In the genomic region with DNA sequence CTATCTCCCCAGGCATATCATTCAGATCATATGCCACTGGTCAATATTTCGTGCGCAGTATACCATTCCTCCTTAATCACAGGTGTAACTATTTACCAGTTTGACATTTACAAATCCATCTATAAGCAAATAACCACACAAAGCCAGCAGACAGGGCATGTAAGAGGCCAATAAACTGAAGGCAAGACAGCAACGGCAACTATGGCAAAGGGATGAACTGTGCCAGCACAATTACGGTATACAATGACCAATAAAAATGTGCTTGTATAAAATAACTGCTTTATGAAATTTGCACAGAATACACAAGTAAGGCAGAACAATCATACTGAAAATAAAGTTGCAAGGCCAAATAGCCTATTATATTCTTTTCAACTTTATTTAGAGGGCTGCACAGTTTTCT, we compare ENCODE assay signal across 20 cellular contexts. TPM values are rescaled to one million over a fixed set of nuclear protein-coding genes. Genes with fewer than 3 reads are reported as not detected.
DNase-seq lines count a peak whose midpoint lies in the region; ATAC-seq and TF ChIP-seq lines count a peak whose summit lies in the region.
"Had no signal": no experiment of that assay in that cellular context is flagged by ENCODE, and none has a peak within 500 bp of the region (broad histone marks: within the 10 kb centered on the region; RNA-seq: fewer than 3 reads in every experiment).

No MANE protein-coding gene starts in this region.

- H3K4me3 ChIP-seq in mucosa of descending colon = no peak overlapping the region
- H3K4me3 ChIP-seq in hepatocyte = no peak overlapping the region
- H3K4me3 ChIP-seq: BLaER1 treated with 17β-estradiol and CSF1 and Interleukin-3, amounts not matched to agents 10 nM and 100 nM; GM12878; GM23248 had no signal

- intact Hi-C loops in mucosa of descending colon (cut with DNase I, micrococcal nuclease) = no loop called here

- no peak overlapping the region for H2AFZ ChIP-seq in hepatocyte
- H2AFZ ChIP-seq: GM23248 had no signal

- ATAC-seq in T-helper 17 cell (no peak), mucosa of descending colon (peak; percentile 71)
- ATAC-seq: GM12878 had no signal

- no peaks in the 10 kb centered on the region for H4K20me1 ChIP-seq in hepatocyte (ENCODE audit: insufficient read depth, poor library complexity, severe bottlenecking)

- H3K4me1 Mint-ChIP-seq in T-helper 17 cell = peaks cover 14% of the 10 kb centered on the region

- peak overlapping the region; percentile 43 for H3K27ac Mint-ChIP-seq in T-helper 17 cell
- H3K27ac Mint-ChIP-seq: CD14-positive monocyte; CD4-positive, alpha-beta T cell had no signal

- H3K27me3 Mint-ChIP-seq in T-helper 17 cell = no peaks in the 10 kb centered on the region
- H3K27me3 Mint-ChIP-seq: CD4-positive, alpha-beta T cell; CD8-positive, alpha-beta memory T cell had no signal

- H3K9me2 ChIP-seq in hepatocyte (replicated peaks; ENCODE audit: insufficient read depth) = no peaks in the 10 kb centered on the region

- H3K79me2 ChIP-seq in hepatocyte = no peaks in the 10 kb centered on the region

- no peak overlapping the region for H3K27ac ChIP-seq in hepatocyte
- H3K27ac ChIP-seq: 22Rv1; BLaER1 treated with 17β-estradiol and CSF1 and Interleukin-3, amounts not matched to agents 10 nM and 100 nM; GM23248 had no signal

- H3K4me1 ChIP-seq in mucosa of descending colon (ENCODE audit: low read depth) = peaks cover 16% of the 10 kb centered on the region
- no peaks in the 10 kb centered on the region for H3K4me1 ChIP-seq in hepatocyte (ENCODE audit: insufficient read depth)
- H3K4me1 ChIP-seq: BE2C had no signal

- H3K9me3 ChIP-seq in T-helper 17 cell (ENCODE audit: control insufficient read depth, low read length, poor library complexity, severe bottlenecking) (no peaks in the 10 kb centered on the region), mucosa of descending colon (no peaks in the 10 kb centered on the region), hepatocyte (ENCODE audit: low read depth) (no peaks in the 10 kb centered on the region)
- H3K9me3 ChIP-seq: BE2C; BLaER1 treated with 17β-estradiol and CSF1 and Interleukin-3, amounts not matched to agents 10 nM and 100 nM had no signal

- DNase-seq in NCI-H146 (lab: John Stamatoyannopoulos, UW) (peak; percentile 7), NCI-H146 treated with DMSO at 0.1 percent for 48 hours (lab: John Stamatoyannopoulos, UW; ENCODE audit: unreplicated experiment) (no peak), T-helper 17 cell (no peak), mucosa of descending colon (peak in 1 of 3 donors; percentile 41), mucosa of gallbladder (ENCODE audit: low spot score) (no peak), hepatocyte (ENCODE audit: low spot score) (no peak)
- DNase-seq: BE2C; CD4-positive, alpha-beta T cell; CD8-positive, alpha-beta memory T cell; DMS 273 treated with DMSO at 0.1 percent for 48 hours; DMS79; EL; GDM1; GM23248; H7; HCEC 1CT had no signal

- WGBS in hepatocyte (ENCODE audit: low lambda C conversion rate, missing lambda C conversion rate) = 81% methylated on average over 4 of the region's 4 CpGs

- no peaks in the 10 kb centered on the region for H3K27me3 ChIP-seq in hepatocyte
- H3K27me3 ChIP-seq: BE2C; BLaER1 treated with 17β-estradiol and CSF1 and Interleukin-3, amounts not matched to agents 10 nM and 100 nM had no signal

- no peak overlapping the region for H3K4me3 Mint-ChIP-seq in T-helper 17 cell
- H3K4me3 Mint-ChIP-seq: CD14-positive monocyte; CD4-positive, alpha-beta T cell; CD8-positive, alpha-beta memory T cell had no signal

- peaks cover 2% of the 10 kb centered on the region for H3K36me3 Mint-ChIP-seq in T-helper 17 cell (ENCODE audit: low read depth)
- H3K36me3 Mint-ChIP-seq: CD8-positive, alpha-beta memory T cell had no signal

- H3K4me2 ChIP-seq in hepatocyte = no peak overlapping the region
- H3K4me2 ChIP-seq: BLaER1 treated with 17β-estradiol and CSF1 and Interleukin-3, amounts not matched to agents 10 nM and 100 nM had no signal

- H3K36me3 ChIP-seq in mucosa of descending colon (ENCODE audit: low read depth) (no peaks in the 10 kb centered on the region), hepatocyte (replicated peaks; ENCODE audit: insufficient read depth, low read depth) (no peaks in the 10 kb centered on the region)
- H3K36me3 ChIP-seq: BE2C had no signal

- no peak for TF ChIP-seq CTCF in mucosa of descending colon (IDR thresholded peaks at IDR 0.05)
- TF ChIP-seq CTCF in hepatocyte (IDR thresholded peaks at IDR 0.05; ENCODE audit: poor library complexity) = no peak

RNA-seq across cellular contexts. Expression of a gene that starts 9.2 kb away (rescaled TPM):
- total RNA-seq in T-helper 17 cell = 1 to 10 TPM; 5.3 to 5.8 TPM
- 10 to 100 TPM in 2 of 3 donors, 1 to 10 TPM in 1; 9.1 to 43.1 (median 10.3) TPM for total RNA-seq in mucosa of descending colon
- 16.3 TPM for total RNA-seq in mucosa of gallbladder
- total RNA-seq in hepatocyte = 11.0 and 15.2 TPM in 2 replicates
- polyA plus RNA-seq in hepatocyte = 7.1 and 7.8 TPM in 2 replicates
